In genomic region chr16:88815901-88816589, GRCh38 we compare ENCODE assay signal across 2 cellular contexts.
TF ChIP-seq lines count a peak whose summit lies in the region.

No MANE protein-coding gene starts in this region.

TF ChIP-seq in GM12891, 5 proteins besides CTCF, POLR2A, EP300 and RAD21:
- TF ChIP-seq POLR2AphosphoS5 (IDR thresholded peaks at IDR 0.05; ENCODE audit: low read depth, low read length), result no peak
- TF ChIP-seq POU2F2 (IDR thresholded peaks at IDR 0.05; ENCODE audit: low read depth, low read length), result no peak
- TF ChIP-seq PAX5 (IDR thresholded peaks at IDR 0.05; ENCODE audit: insufficient read depth, low read length, severe bottlenecking), result no peak
- no peak for TF ChIP-seq SPI1 (IDR thresholded peaks at IDR 0.05; ENCODE audit: low read depth, low read length)
- no peak for TF ChIP-seq TAF1 (IDR thresholded peaks at IDR 0.05; ENCODE audit: low read depth, low read length)

TF ChIP-seq in HepG2, 621 proteins besides CTCF, POLR2A, EP300 and RAD21 (continues in another document):
- TF ChIP-seq ZC3H4 (CRISPR knock-in tag; IDR thresholded peaks at IDR 0.05; ENCODE audit: borderline replicate concordance) (no peak), ZNF431 (CRISPR knock-in tag; IDR thresholded peaks at IDR 0.05; ENCODE audit: borderline replicate concordance, low read depth) (no peak), ZNF350 (CRISPR knock-in tag; IDR thresholded peaks at IDR 0.05; ENCODE audit: borderline replicate concordance, low read depth) (no peak), MAZ (IDR thresholded peaks at IDR 0.05; ENCODE audit: borderline replicate concordance, low read depth, low read length) (peak; percentile 50; the same call in 1 of the 2 replicates), MAZ (CRISPR knock-in tag; IDR thresholded peaks at IDR 0.05; ENCODE audit: low read depth) (no peak), ZBTB7A (CRISPR knock-in tag; IDR thresholded peaks at IDR 0.05) (0 out of 2 replicates have a peak, but pooled peaks have one; percentile 27), BATF2 (CRISPR knock-in tag; IDR thresholded peaks at IDR 0.05) (no peak), AKAP8 (CRISPR knock-in tag; IDR thresholded peaks at IDR 0.05) (0 out of 2 replicates have a peak, but pooled peaks have one; percentile 45), HNF1A (IDR thresholded peaks at IDR 0.05; ENCODE audit: low read depth) (no peak), HNF1A (CRISPR knock-in tag; IDR thresholded peaks at IDR 0.05; ENCODE audit: borderline replicate concordance) (no peak), NCOA5 (CRISPR knock-in tag; IDR thresholded peaks at IDR 0.05) (no peak), ZNF709 (CRISPR knock-in tag; IDR thresholded peaks at IDR 0.05) (no peak), GFI1 (CRISPR knock-in tag; IDR thresholded peaks at IDR 0.05; ENCODE audit: borderline replicate concordance) (no peak), NONO (IDR thresholded peaks at IDR 0.05) (no peak), NONO (CRISPR knock-in tag; conservative IDR thresholded peaks at IDR 0.05) (peak; percentile 55; the same call in 1 of the 2 replicates), ELK4 (CRISPR knock-in tag; IDR thresholded peaks at IDR 0.05; ENCODE audit: borderline replicate concordance) (no peak), USF2 (IDR thresholded peaks at IDR 0.05; ENCODE audit: low read depth, low read length) (no peak), USF2 (CRISPR knock-in tag; IDR thresholded peaks at IDR 0.05; ENCODE audit: borderline replicate concordance) (no peak), MTF1 (CRISPR knock-in tag; IDR thresholded peaks at IDR 0.05) (no peak), NRL (CRISPR knock-in tag; IDR thresholded peaks at IDR 0.05; ENCODE audit: borderline replicate concordance) (peak; percentile 67; the same call in 1 of the 2 replicates), SRF (IDR thresholded peaks at IDR 0.05; ENCODE audit: low read depth, low read length) (no peak), ZNF501 (CRISPR knock-in tag; IDR thresholded peaks at IDR 0.05) (no peak), RARG (CRISPR knock-in tag; IDR thresholded peaks at IDR 0.05; ENCODE audit: low read depth) (no peak), ZSCAN25 (CRISPR knock-in tag; IDR thresholded peaks at IDR 0.05) (no peak), IKZF5 (CRISPR knock-in tag; IDR thresholded peaks at IDR 0.05) (peak; percentile 26; the same call in 1 of the 2 replicates), ZSCAN5A (CRISPR knock-in tag; IDR thresholded peaks at IDR 0.05; ENCODE audit: borderline replicate concordance) (no peak), ZC3H13 (CRISPR knock-in tag; IDR thresholded peaks at IDR 0.05) (no peak), CENPT (CRISPR knock-in tag; IDR thresholded peaks at IDR 0.05; ENCODE audit: low read depth) (peak; percentile 30; the same call in 1 of the 2 replicates), SOX6 (IDR thresholded peaks at IDR 0.05) (no peak), SOX6 (CRISPR knock-in tag; IDR thresholded peaks at IDR 0.05) (0 out of 2 replicates have a peak, but pooled peaks have one; percentile 21), TCF7L2 (IDR thresholded peaks at IDR 0.05; ENCODE audit: low read depth, low read length) (no peak), PCBP1 (IDR thresholded peaks at IDR 0.05; ENCODE audit: borderline replicate concordance, low read depth, low read length) (0 out of 2 replicates have a peak, but pooled peaks have one; percentile 35), LBX2 (CRISPR knock-in tag; IDR thresholded peaks at IDR 0.05; ENCODE audit: borderline replicate concordance) (0 out of 2 replicates have a peak, but pooled peaks have one; percentile 48), MTA3 (CRISPR knock-in tag; IDR thresholded peaks at IDR 0.05) (no peak), NFYC (CRISPR knock-in tag; IDR thresholded peaks at IDR 0.05) (no peak), MAFK (conservative IDR thresholded peaks at IDR 0.05 in 1 of 2, IDR thresholded peaks at IDR 0.05 in 1 of 2; ENCODE audit: low read length in 2 of 2) (peak in 1 of 2 experiments; percentile 75; a peak in 2 of 4 replicates), THAP8 (CRISPR knock-in tag; IDR thresholded peaks at IDR 0.05; ENCODE audit: borderline replicate concordance) (no peak), ZNF337 (CRISPR knock-in tag; IDR thresholded peaks at IDR 0.05; ENCODE audit: borderline replicate concordance, low read depth) (no peak), DRAP1 (CRISPR knock-in tag; IDR thresholded peaks at IDR 0.05) (no peak), ZNF205 (CRISPR knock-in tag; IDR thresholded peaks at IDR 0.05) (no peak), ZBTB25 (CRISPR knock-in tag; IDR thresholded peaks at IDR 0.05) (no peak), TAF15 (IDR thresholded peaks at IDR 0.05; ENCODE audit: low read depth, low read length, poor library complexity, severe bottlenecking) (peak; percentile 78), CHD4 (IDR thresholded peaks at IDR 0.05; ENCODE audit: borderline replicate concordance, low read length) (no peak), U2AF2 (IDR thresholded peaks at IDR 0.05; ENCODE audit: low read depth, low read length) (no peak), ZHX1 (CRISPR knock-in tag; IDR thresholded peaks at IDR 0.05; ENCODE audit: low read depth) (peak; percentile 41; the same call in 1 of the 2 replicates), STAT5B (CRISPR knock-in tag; IDR thresholded peaks at IDR 0.05) (no peak)
